8 cellular contexts compared by ENCODE assay signal in genomic region chr19:8423821-8424223, GRCh38. TPM values are rescaled to one million over a fixed set of nuclear protein-coding genes. Genes with fewer than 3 reads are reported as not detected.
DNase-seq lines count a peak whose midpoint lies in the region; ATAC-seq and TF ChIP-seq lines count a peak whose summit lies in the region.

No MANE protein-coding gene starts in this region.

- H3K4me1 ChIP-seq in mucosa of descending colon (ENCODE audit: low read depth): peaks cover 10% of the 10 kb centered on the region

- H3K4me3 ChIP-seq in mucosa of descending colon: no peak overlapping the region

- peak; percentile 69 for DNase-seq in GOT3 (lab: John Stamatoyannopoulos, UW)
- DNase-seq in epithelial cell of prostate (ENCODE audit: low read depth, low spot score): peak; percentile 63
- DNase-seq in mucosa of descending colon: peak; percentile 74 to 87 (median 85)
- DNase-seq in NCI-H2107 treated with DMSO at 0.1 percent for 48 hours (lab: John Stamatoyannopoulos, UW; ENCODE audit: unreplicated experiment): no peak
- no peak for DNase-seq in NCI-H526 (lab: John Stamatoyannopoulos, UW)
- DNase-seq in activated CD4-positive, alpha-beta T cell treated with anti-CD3 and anti-CD28 coated beads for 1 hour: no peak

- ATAC-seq in mucosa of descending colon (peak; percentile 95), HG02938 (IDR thresholded peaks at IDR 0.05; ENCODE audit: unreplicated experiment) (no peak)

- H3K9me3 ChIP-seq in mucosa of descending colon: no peaks in the 10 kb centered on the region

- intact Hi-C loops in mucosa of descending colon (cut with DNase I, micrococcal nuclease): no loop called here

- TF ChIP-seq CTCF in mucosa of descending colon (IDR thresholded peaks at IDR 0.05): no peak

- no peak overlapping the region for H3K27ac ChIP-seq in epithelial cell of prostate

- no peaks in the 10 kb centered on the region for H3K36me3 ChIP-seq in mucosa of descending colon (ENCODE audit: low read depth)

TF ChIP-seq in PFSK-1, 5 proteins besides CTCF, POLR2A, EP300 and RAD21:
- TF ChIP-seq TAF1 (IDR thresholded peaks at IDR 0.05; ENCODE audit: borderline replicate concordance, insufficient read depth, low read length) (0 out of 2 replicates have a peak, but pooled peaks have one; percentile 18), POLR2AphosphoS5 (IDR thresholded peaks at IDR 0.05; ENCODE audit: low read depth, low read length) (no peak), SIN3A (IDR thresholded peaks at IDR 0.05; ENCODE audit: borderline replicate concordance, insufficient read depth, low read length) (0 out of 2 replicates have a peak, but pooled peaks have one; percentile 11), REST (IDR thresholded peaks at IDR 0.05; ENCODE audit: insufficient read depth in 1 of 2, low read depth in 2 of 2, low read length in 2 of 2) (0 out of 4 replicates have a peak, but pooled peaks of 1 of the 2 experiments have one; percentile 8), FOXP2 (optimal IDR thresholded peaks at IDR 0.05; ENCODE audit: borderline replicate concordance, extremely low read depth, extremely low read length, insufficient read depth) (no peak)

RNA-seq across cellular contexts. Expression of gene MARCHF2, which starts 10.7 kb away (rescaled TPM):
- 23.0 TPM for polyA plus RNA-seq in PFSK-1 (2012; ENCODE audit: insufficient read length, low read depth)
- 10 to 100 TPM; 27.2 to 62.0 (median 33.8) TPM for total RNA-seq in mucosa of descending colon

RNA-seq across cellular contexts. Expression of gene HNRNPM, which starts 21.0 kb away (rescaled TPM):
- 301 TPM for polyA plus RNA-seq in PFSK-1 (2012; ENCODE audit: insufficient read length, low read depth)
- 100 to 1,000 TPM; 116 to 181 (median 149) TPM for total RNA-seq in mucosa of descending colon

RNA-seq across cellular contexts. Expression of gene RAB11B, which starts 33.7 kb away (rescaled TPM):
- 116 TPM for polyA plus RNA-seq in PFSK-1 (2012; ENCODE audit: insufficient read length, low read depth)
- 100 to 1,000 TPM; 100 to 131 (median 103) TPM for total RNA-seq in mucosa of descending colon

RNA-seq across cellular contexts. Expression of gene ANGPTL4, which starts 59.9 kb away (rescaled TPM):
- 0.92 TPM for polyA plus RNA-seq in PFSK-1 (2012; ENCODE audit: insufficient read length, low read depth)
- 1 to 10 TPM; 2.8 to 9.5 (median 2.9) TPM for total RNA-seq in mucosa of descending colon

Comparison
In these comparisons a context has a peak if more than half of its experiments do, and no peak if none do; other contexts are left out.
1. DNase-seq: peak in GOT3 (single experiment), epithelial cell of prostate (single experiment) and mucosa of descending colon (3 of 3); none in NCI-H2107 treated with DMSO at 0.1 percent for 48 hours (single experiment), NCI-H526 (0 of 2) and activated CD4-positive, alpha-beta T cell treated with anti-CD3 and anti-CD28 coated beads for 1 hour (single experiment).